Comparison of ENCODE assay signal across 1 cellular context in genomic region chr1:25065246-25066238, GRCh38.
TF ChIP-seq lines count a peak whose summit lies in the region.

No MANE protein-coding gene starts in this region.

TF ChIP-seq in GM12878, 131 proteins besides CTCF, POLR2A, EP300 and RAD21 (continued from another document):
- TF ChIP-seq SPI1 (IDR thresholded peaks at IDR 0.05; ENCODE audit: borderline replicate concordance, insufficient read depth, low read depth, low read length) (no peak), PRDM15 (CRISPR knock-in tag; IDR thresholded peaks at IDR 0.05) (no peak), MTA2 (IDR thresholded peaks at IDR 0.05; ENCODE audit: low read depth) (no peak), BRCA1 (IDR thresholded peaks at IDR 0.05; ENCODE audit: low read depth, low read length) (no peak), BHLHE40 (IDR thresholded peaks at IDR 0.05; ENCODE audit: borderline replicate concordance in 1 of 2, low read depth in 2 of 2, low read length in 1 of 2) (peak in 1 of 2 experiments; percentile 87; a peak in 3 of 4 replicates)
